8 cellular contexts compared by ENCODE assay signal in genomic region chr16:31868701-31869167, GRCh38. TPM values are rescaled to one million over a fixed set of nuclear protein-coding genes. Genes with fewer than 3 reads are reported as not detected.
A peak's percentile ranks its signal among the peaks of the same experiment; 100 is the strongest.
DNase-seq lines count a peak whose midpoint lies in the region; ATAC-seq and TF ChIP-seq lines count a peak whose summit lies in the region.

No MANE protein-coding gene starts in this region.

- DNase-seq in NCI-H524 treated with DMSO at 0.1 percent for 48 hours (lab: John Stamatoyannopoulos, UW), result peak; percentile 10
- DNase-seq in activated CD4-positive, alpha-beta T cell treated with anti-CD3 and anti-CD28 coated beads, Interleukin-2, amount 50 U/mL, for 1 hour, result peak; percentile 82
- peak; percentile 88 for DNase-seq in dermis blood vessel endothelial cell
- peak; percentile 80 to 85 for DNase-seq in lung microvascular endothelial cell (ENCODE audit: low read depth in 2 of 2)
- DNase-seq in stimulated activated CD4-positive, alpha-beta T cell treated with anti-CD3 and anti-CD28 coated beads, TNF-alpha, amount 100 ng/mL, for 4 hours (ENCODE audit: low read depth in 3 of 3), result peak; percentile 61 to 74 (median 70)
- no peak for DNase-seq in mesenteric fat pad (ENCODE audit: low spot score)

- ATAC-seq in HG03159 (IDR thresholded peaks at IDR 0.05; ENCODE audit: unreplicated experiment), result peak; percentile 50

- TF ChIP-seq CTCF in GM12872 (IDR thresholded peaks at IDR 0.05; ENCODE audit: insufficient read depth, low read depth, low read length), result peak; percentile 60

RNA-seq across cellular contexts. Expression of gene ZNF267, which starts 4.9 kb away (rescaled TPM):
- total RNA-seq in dermis blood vessel endothelial cell (33.4 and 41.4 TPM in 2 replicates), lung microvascular endothelial cell (15.0 and 22.4 TPM in 2 replicates), mesenteric fat pad (15.5 TPM)
